ENCODE assay signal across 10 cellular contexts in genomic region chr2:221465776-221466175, GRCh38.
DNase-seq lines count a peak whose midpoint lies in the region; ATAC-seq, FAIRE-seq and TF ChIP-seq lines count a peak whose summit lies in the region.
"Had no signal": no experiment of that assay in that cellular context is flagged by ENCODE, and none has a peak within 500 bp of the region (broad histone marks: within the 10 kb centered on the region; RNA-seq: fewer than 3 reads in every experiment).

No MANE protein-coding gene starts in this region.

- H3K9me3 Mint-ChIP-seq in stimulated activated naive CD8-positive, alpha-beta T cell treated with anti-CD3 and anti-CD28 coated beads, Interleukin-15, amount 100 ng/mL, for 72 hours: no peaks in the 10 kb centered on the region
- no peaks in the 10 kb centered on the region for H3K9me3 Mint-ChIP-seq in T-helper 2 cell treated with Interferon-gamma antibody and Interleukin-4, amounts not matched to agents 5 μg/mL and 100 μg/mL, for 36 hours

- no peak for ATAC-seq in stimulated activated naive CD8-positive, alpha-beta T cell treated with anti-CD3 and anti-CD28 coated beads, Interleukin-15, Interleukin-2, amounts not matched to agents 100 U/mL and 50 U/mL, for 24 hours
- no peak for ATAC-seq in stimulated activated naive CD8-positive, alpha-beta T cell treated with anti-CD3 and anti-CD28 coated beads, Interleukin-15, amount 100 ng/mL, for 72 hours
- ATAC-seq in HG03097 (IDR thresholded peaks at IDR 0.05; ENCODE audit: low FRiP score, unreplicated experiment): peak; percentile 68
- no peak for ATAC-seq in esophagus mucosa
- ATAC-seq in GM19328 (IDR thresholded peaks at IDR 0.05; ENCODE audit: unreplicated experiment): no peak

- H3K27me3 Mint-ChIP-seq in stimulated activated naive CD8-positive, alpha-beta T cell treated with anti-CD3 and anti-CD28 coated beads, Interleukin-15, amount 100 ng/mL, for 72 hours: peaks cover 6% of the 10 kb centered on the region
- H3K27me3 Mint-ChIP-seq in T-helper 2 cell treated with Interferon-gamma antibody and Interleukin-4, amounts not matched to agents 5 μg/mL and 100 μg/mL, for 36 hours (ENCODE audit: low read depth): peaks cover 27% of the 10 kb centered on the region

- no peak overlapping the region for H3K27ac Mint-ChIP-seq in stimulated activated naive CD8-positive, alpha-beta T cell treated with anti-CD3 and anti-CD28 coated beads, Interleukin-15, amount 100 ng/mL, for 72 hours
- H3K27ac Mint-ChIP-seq in T-helper 2 cell treated with Interferon-gamma antibody and Interleukin-4, amounts not matched to agents 5 μg/mL and 100 μg/mL, for 36 hours: no peak overlapping the region

- no peak for TF ChIP-seq POLR2A in GM12891 (IDR thresholded peaks at IDR 0.05; ENCODE audit: low read depth, low read length)

- H3K4me3 Mint-ChIP-seq in stimulated activated naive CD8-positive, alpha-beta T cell treated with anti-CD3 and anti-CD28 coated beads, Interleukin-15, amount 100 ng/mL, for 72 hours: no peak overlapping the region
- H3K4me3 Mint-ChIP-seq in T-helper 2 cell treated with Interferon-gamma antibody and Interleukin-4, amounts not matched to agents 5 μg/mL and 100 μg/mL, for 36 hours: peak overlapping the region; percentile 16

- no peak for FAIRE-seq in GM12891 (lab: Jason Lieb, UNC)

- H3K36me3 Mint-ChIP-seq in T-helper 2 cell treated with Interferon-gamma antibody and Interleukin-4, amounts not matched to agents 5 μg/mL and 100 μg/mL, for 36 hours (ENCODE audit: low read depth): no peaks in the 10 kb centered on the region

- peaks cover 5% of the 10 kb centered on the region for H3K4me1 Mint-ChIP-seq in stimulated activated naive CD8-positive, alpha-beta T cell treated with anti-CD3 and anti-CD28 coated beads, Interleukin-15, amount 100 ng/mL, for 72 hours
- H3K4me1 Mint-ChIP-seq in T-helper 2 cell treated with Interferon-gamma antibody and Interleukin-4, amounts not matched to agents 5 μg/mL and 100 μg/mL, for 36 hours (ENCODE audit: low read depth): peaks cover 33% of the 10 kb centered on the region

- DNase-seq in stimulated activated naive CD8-positive, alpha-beta T cell treated with anti-CD3 and anti-CD28 coated beads, Interleukin-15, Interleukin-2, amounts not matched to agents 100 U/mL and 50 U/mL, for 24 hours: peak; percentile 10
- DNase-seq in stimulated activated naive CD8-positive, alpha-beta T cell treated with anti-CD3 and anti-CD28 coated beads, Interleukin-15, amount 100 ng/mL, for 72 hours: no peak
- no peak for DNase-seq in T-helper 2 cell treated with Interferon-gamma antibody and Interleukin-4, amounts not matched to agents 5 μg/mL and 100 μg/mL, for 36 hours (ENCODE audit: low spot score)
- DNase-seq in iPS-NIHi7 (ENCODE audit: extremely low spot score) (no peak), GM12891 (ENCODE audit: insufficient read length, low spot score) (no peak)
- DNase-seq: NCI-H2081 treated with DMSO at 0.1 percent for 48 hours, T-helper 9 cell had no signal

TF ChIP-seq in GM12891, 5 proteins besides CTCF, POLR2A, EP300 and RAD21:
- TF ChIP-seq TAF1 (IDR thresholded peaks at IDR 0.05; ENCODE audit: low read depth, low read length) (no peak), POU2F2 (IDR thresholded peaks at IDR 0.05; ENCODE audit: low read depth, low read length) (no peak), POLR2AphosphoS5 (IDR thresholded peaks at IDR 0.05; ENCODE audit: low read depth, low read length) (no peak), SPI1 (IDR thresholded peaks at IDR 0.05; ENCODE audit: low read depth, low read length) (no peak), PAX5 (IDR thresholded peaks at IDR 0.05; ENCODE audit: insufficient read depth, low read length, severe bottlenecking) (no peak)
TF ChIP-seq in GM12891: peak in this region for 0.
